9 cellular contexts compared by ENCODE assay signal in genomic region chr7:138478499-138478908, GRCh38. TPM values are rescaled to one million over a fixed set of nuclear protein-coding genes. Genes with fewer than 3 reads are reported as not detected.
A peak's percentile ranks its signal among the peaks of the same experiment; 100 is the strongest.
DNase-seq lines count a peak whose midpoint lies in the region; ATAC-seq and TF ChIP-seq lines count a peak whose summit lies in the region.
"Had no signal": no experiment of that assay in that cellular context is flagged by ENCODE, and none has a peak within 500 bp of the region (broad histone marks: within the 10 kb centered on the region; RNA-seq: fewer than 3 reads in every experiment).

No MANE protein-coding gene starts in this region.

- CTCF ChIA-PET in HEK293 (lab: Yijun Ruan, JAX), result interaction anchor here (1.1 kb wide), 1 partner anchor 29 kb away, joined by 5 read pairs; no protein-coding TSS in a partner anchor
- CTCF ChIA-PET in naive thymus-derived CD4-positive, alpha-beta T cell (lab: Charles Lee), result interaction anchor here (0.6 kb wide), 1 partner anchor 473 kb away, joined by 3 read pairs; no protein-coding TSS in a partner anchor

- H3K9me3 Mint-ChIP-seq in naive thymus-derived CD4-positive, alpha-beta T cell, result peaks cover 0 to 5% (median 0%) of the 10 kb centered on the region in 11 donors

- no peaks in the 10 kb centered on the region for H3K36me3 ChIP-seq in HEK293 (ENCODE audit: control insufficient read depth in 2 of 2, insufficient read depth in 1 of 2, low read length in 2 of 2)
- no peaks in the 10 kb centered on the region for H3K36me3 ChIP-seq in MM.1S (replicated peaks; ENCODE audit: insufficient read depth, low read length)
- H3K36me3 ChIP-seq in naive thymus-derived CD4-positive, alpha-beta T cell (ENCODE audit: control insufficient read depth in 2 of 3, insufficient read depth in 3 of 3, low read length in 3 of 3), result no peaks in the 10 kb centered on the region
- H3K36me3 ChIP-seq: thoracic aorta had no signal

- H3K4me3 Mint-ChIP-seq in naive thymus-derived CD4-positive, alpha-beta T cell, result peak overlapping the region in 3 of 10 donors; percentile 14 to 56 (median 26)

- H3K4me3 ChIP-seq in HEK293 (ENCODE audit: low read depth, low read length), result no peak overlapping the region
- no peak overlapping the region for H3K4me3 ChIP-seq in MM.1S (ENCODE audit: low read length)
- H3K4me3 ChIP-seq in naive thymus-derived CD4-positive, alpha-beta T cell (ENCODE audit: low read length), result no peak overlapping the region
- H3K4me3 ChIP-seq: thoracic aorta had no signal

- ATAC-seq in GM18907 (IDR thresholded peaks at IDR 0.05; ENCODE audit: unreplicated experiment), result peak; percentile 83
- ATAC-seq in naive thymus-derived CD4-positive, alpha-beta T cell, result peak; percentile 26

- TF ChIP-seq CTCF in HEK293 (tag by site-specific recombination; IDR thresholded peaks at IDR 0.05) (no peak), MM.1S (IDR thresholded peaks at IDR 0.05; ENCODE audit: low read length) (no peak)

- POLR2A ChIA-PET in HEK293 (lab: Yijun Ruan, JAX), result no interaction called here
- POLR2A ChIA-PET in naive thymus-derived CD4-positive, alpha-beta T cell (lab: Charles Lee), result no interaction called here

- no peak overlapping the region for H3K27ac ChIP-seq in HEK293 (ENCODE audit: extremely low read depth, low read depth, low read length)
- no peak overlapping the region; the same call in 1 of the 2 replicates for H3K27ac ChIP-seq in MM.1S (ENCODE audit: low read length)
- H3K27ac ChIP-seq in naive thymus-derived CD4-positive, alpha-beta T cell (ENCODE audit: low read depth, low read length), result no peak overlapping the region
- H3K27ac ChIP-seq: thoracic aorta had no signal

- DNase-seq in MM.1S (peak; percentile 63), CD1c-positive myeloid dendritic cell (ENCODE audit: extremely low spot score) (no peak), T-helper 9 cell (no peak), posterior vena cava (ENCODE audit: low spot score) (no peak)
- DNase-seq in naive thymus-derived CD4-positive, alpha-beta T cell, result no peak
- DNase-seq in stimulated activated CD4-positive, alpha-beta T cell treated with anti-CD3 and anti-CD28 coated beads, Interleukin-4, amount 100 ng/mL, for 1 hour, result no peak

- no peaks in the 10 kb centered on the region for H3K27me3 ChIP-seq in MM.1S (replicated peaks; ENCODE audit: insufficient read depth, low read length)
- H3K27me3 ChIP-seq in naive thymus-derived CD4-positive, alpha-beta T cell (ENCODE audit: control insufficient read depth in 2 of 2, insufficient read depth in 2 of 2, low read length in 2 of 2), result no peaks in the 10 kb centered on the region

- no peaks in the 10 kb centered on the region for H3K9me2 ChIP-seq in MM.1S (replicated peaks; ENCODE audit: insufficient read depth, low read length)

- H4K20me1 ChIP-seq in MM.1S (ENCODE audit: insufficient read depth, low read length), result no peaks in the 10 kb centered on the region

- no peaks in the 10 kb centered on the region for H3K9me3 ChIP-seq in HEK293 (ENCODE audit: control insufficient read depth, insufficient read depth, low read depth, low read length)
- no peaks in the 10 kb centered on the region for H3K9me3 ChIP-seq in MM.1S (replicated peaks; ENCODE audit: insufficient read depth, low read length)
- no peaks in the 10 kb centered on the region for H3K9me3 ChIP-seq in naive thymus-derived CD4-positive, alpha-beta T cell (ENCODE audit: control insufficient read depth in 2 of 3, low read length in 3 of 3)
- H3K9me3 ChIP-seq: thoracic aorta had no signal

- intact Hi-C loops in naive thymus-derived CD4-positive, alpha-beta T cell (cut with micrococcal nuclease), result loop anchor here in 1 of 2 donors (2.0 kb wide), 1 partner anchor 18 kb away; the partner anchor contains the start of gene TRIM24
- intact Hi-C loops in posterior vena cava (cut with DNase I), result loop anchor here in 1 of 2 donors (10.0 kb wide), 1 partner anchor 654 kb away; no protein-coding TSS in a partner anchor

- no peak overlapping the region for H3K9ac ChIP-seq in MM.1S (ENCODE audit: low read length)

- H3K36me3 Mint-ChIP-seq in naive thymus-derived CD4-positive, alpha-beta T cell, result peaks cover 0 to 10% (median 5%) of the 10 kb centered on the region in 5 donors

- H3K4me2 ChIP-seq in MM.1S (ENCODE audit: low read depth, low read length), result 0 out of 2 replicates have a peak overlapping the region, but pooled peaks have one; percentile 3

- peaks cover 40 to 85% (median 76%) of the 10 kb centered on the region in 7 donors for H3K4me1 Mint-ChIP-seq in naive thymus-derived CD4-positive, alpha-beta T cell

- peak overlapping the region in 1 of 9 donors; percentile 63 for H3K27ac Mint-ChIP-seq in naive thymus-derived CD4-positive, alpha-beta T cell

- H3K27me3 Mint-ChIP-seq in naive thymus-derived CD4-positive, alpha-beta T cell, result no peaks in the 10 kb centered on the region

- peaks cover 2% of the 10 kb centered on the region; the same call in 1 of the 2 replicates for H3F3A ChIP-seq in MM.1S (ENCODE audit: insufficient read depth, low read length)

- H2AFZ ChIP-seq in MM.1S (ENCODE audit: low read length), result no peak overlapping the region

- peaks cover 96% of the 10 kb centered on the region for H3K79me2 ChIP-seq in MM.1S (ENCODE audit: low read length)

- 0 out of 2 replicates have a peak, but pooled peaks cover 2% of the 10 kb centered on the region for H3K4me1 ChIP-seq in HEK293 (ENCODE audit: control insufficient read depth, insufficient read depth, low read length)
- H3K4me1 ChIP-seq in MM.1S (ENCODE audit: low read length), result peaks cover 10% of the 10 kb centered on the region
- H3K4me1 ChIP-seq in naive thymus-derived CD4-positive, alpha-beta T cell (ENCODE audit: control insufficient read depth in 2 of 2, insufficient read depth in 2 of 2, low read length in 2 of 2), result peaks cover 9 to 11% of the 10 kb centered on the region in 2 donors

TF ChIP-seq in HEK293, 187 proteins besides CTCF, POLR2A, EP300 and RAD21:
- peak; percentile 84 for TF ChIP-seq SCRT2 (tag by site-specific recombination; IDR thresholded peaks at IDR 0.05)
- no peak for TF ChIP-seq BCL11B (tag by site-specific recombination; IDR thresholded peaks at IDR 0.05; ENCODE audit: low read depth)
- no peak for TF ChIP-seq RBAK (tag by site-specific recombination; IDR thresholded peaks at IDR 0.05)
- no peak for TF ChIP-seq ZNF488 (tag by site-specific recombination; IDR thresholded peaks at IDR 0.05)
- no peak for TF ChIP-seq SP7 (tag by site-specific recombination; IDR thresholded peaks at IDR 0.05)

RNA-seq across cellular contexts. Expression of gene TRIM24, which starts 18.4 kb away (rescaled TPM):
- 10 to 100 TPM; 16.9 to 19.3 (median 18.7) TPM for total RNA-seq in naive thymus-derived CD4-positive, alpha-beta T cell
- polyA plus RNA-seq in naive thymus-derived CD4-positive, alpha-beta T cell, result 10 to 100 TPM in 1 of 2 donors, 1 to 10 TPM in 1; 8.1 to 11.0 TPM
- total RNA-seq in posterior vena cava, result 10 to 100 TPM in 1 of 2 donors, 1 to 10 TPM in 1; 10.0 to 11.7 TPM
